Comparison of ENCODE assay signal across 2 cellular contexts in the genomic region with DNA sequence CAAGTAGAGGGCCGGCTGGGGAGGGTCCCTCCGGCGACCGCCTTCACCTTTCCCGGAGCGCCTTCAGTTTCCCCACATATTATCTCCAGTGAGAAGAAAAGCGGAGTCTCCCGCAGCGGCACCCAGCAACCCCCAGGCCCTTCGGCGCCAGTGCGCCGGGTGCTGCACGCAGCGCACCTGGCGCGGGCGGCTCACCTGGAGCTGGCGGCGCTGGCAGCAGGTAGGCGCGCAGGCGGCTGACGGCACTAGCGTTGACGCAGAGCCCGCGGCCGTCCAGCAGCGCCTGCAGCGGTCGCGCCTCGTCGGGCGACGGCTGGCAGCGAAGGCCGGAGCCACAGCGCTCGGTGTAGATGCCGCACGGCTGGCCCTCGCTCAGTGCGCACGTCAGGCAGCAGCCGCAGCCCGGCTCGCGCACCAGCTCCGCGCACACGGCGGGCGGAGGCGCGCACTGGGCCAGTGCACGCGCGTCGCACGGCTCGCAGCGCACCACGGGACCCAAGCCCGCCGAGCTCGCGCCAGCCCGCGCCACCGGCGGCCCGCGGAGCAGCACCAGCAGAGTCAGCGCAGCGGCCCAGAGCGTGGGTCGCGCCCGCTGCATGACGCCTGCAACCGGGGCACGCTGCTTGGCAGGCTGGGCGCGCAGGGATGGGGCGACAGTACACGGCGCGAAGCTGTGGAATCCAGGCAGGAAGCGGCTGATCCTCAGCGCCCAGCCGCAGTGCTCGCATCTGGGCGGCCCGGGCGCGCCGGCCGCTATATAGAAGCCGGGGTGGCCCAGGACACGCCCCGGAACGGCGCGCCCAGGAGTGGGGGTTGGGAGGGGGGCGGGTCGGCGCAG.
TF ChIP-seq lines count a peak whose summit lies in the region.

A gene with protein sequence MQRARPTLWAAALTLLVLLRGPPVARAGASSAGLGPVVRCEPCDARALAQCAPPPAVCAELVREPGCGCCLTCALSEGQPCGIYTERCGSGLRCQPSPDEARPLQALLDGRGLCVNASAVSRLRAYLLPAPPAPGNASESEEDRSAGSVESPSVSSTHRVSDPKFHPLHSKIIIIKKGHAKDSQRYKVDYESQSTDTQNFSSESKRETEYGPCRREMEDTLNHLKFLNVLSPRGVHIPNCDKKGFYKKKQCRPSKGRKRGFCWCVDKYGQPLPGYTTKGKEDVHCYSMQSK (minus strand): TSS at position 730 of the 838 bp plus-strand sequence. CDS start 132 bp downstream, at position 598.

TF ChIP-seq in A549, 52 proteins besides CTCF, POLR2A, EP300 and RAD21 (continued from another document):
- TF ChIP-seq JUN (IDR thresholded peaks at IDR 0.05): peak in 1 of 2 experiments; percentile 87; a peak in 3 of 5 replicates
- TF ChIP-seq MAZ (IDR thresholded peaks at IDR 0.05; ENCODE audit: borderline replicate concordance, low read depth, low read length): no peak
- 0 out of 3 replicates have a peak, but pooled peaks have one; percentile 24 for TF ChIP-seq SMC3 (IDR thresholded peaks at IDR 0.05)
TF ChIP-seq in A549: peak in this region for 4.

TF ChIP-seq in liver, 16 proteins besides CTCF, POLR2A, EP300 and RAD21 (continued from another document):
- TF ChIP-seq, protein P1, sequence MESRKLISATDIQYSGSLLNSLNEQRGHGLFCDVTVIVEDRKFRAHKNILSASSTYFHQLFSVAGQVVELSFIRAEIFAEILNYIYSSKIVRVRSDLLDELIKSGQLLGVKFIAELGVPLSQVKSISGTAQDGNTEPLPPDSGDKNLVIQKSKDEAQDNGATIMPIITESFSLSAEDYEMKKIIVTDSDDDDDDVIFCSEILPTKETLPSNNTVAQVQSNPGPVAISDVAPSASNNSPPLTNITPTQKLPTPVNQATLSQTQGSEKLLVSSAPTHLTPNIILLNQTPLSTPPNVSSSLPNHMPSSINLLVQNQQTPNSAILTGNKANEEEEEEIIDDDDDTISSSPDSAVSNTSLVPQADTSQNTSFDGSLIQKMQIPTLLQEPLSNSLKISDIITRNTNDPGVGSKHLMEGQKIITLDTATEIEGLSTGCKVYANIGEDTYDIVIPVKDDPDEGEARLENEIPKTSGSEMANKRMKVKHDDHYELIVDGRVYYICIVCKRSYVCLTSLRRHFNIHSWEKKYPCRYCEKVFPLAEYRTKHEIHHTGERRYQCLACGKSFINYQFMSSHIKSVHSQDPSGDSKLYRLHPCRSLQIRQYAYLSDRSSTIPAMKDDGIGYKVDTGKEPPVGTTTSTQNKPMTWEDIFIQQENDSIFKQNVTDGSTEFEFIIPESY (IDR thresholded peaks at IDR 0.05): no peak
- no peak for TF ChIP-seq FOXA2 (IDR thresholded peaks at IDR 0.05)
- TF ChIP-seq RXRA (IDR thresholded peaks at IDR 0.05): no peak
- no peak for TF ChIP-seq JUND (IDR thresholded peaks at IDR 0.05)
- no peak for TF ChIP-seq TAF1 (conservative IDR thresholded peaks at IDR 0.05)
